In genomic region chr9:4985376-4986266, GRCh38 we compare ENCODE assay signal across 8 cellular contexts. TPM values are rescaled to one million over a fixed set of nuclear protein-coding genes. Genes with fewer than 3 reads are reported as not detected.
A peak's percentile ranks its signal among the peaks of the same experiment; 100 is the strongest.
DNase-seq lines count a peak whose midpoint lies in the region; ATAC-seq, FAIRE-seq and TF ChIP-seq lines count a peak whose summit lies in the region.

No MANE protein-coding gene starts in this region.

- H3K4me2 ChIP-seq in keratinocyte (ENCODE audit: control insufficient read depth, extremely low read depth, insufficient read depth, low read depth, low read length): peak overlapping the region; percentile 98

- H4K20me1 ChIP-seq in keratinocyte (ENCODE audit: control insufficient read depth, extremely low read depth, insufficient read depth, low read length): no peaks in the 10 kb centered on the region

- H3K4me1 ChIP-seq in keratinocyte (ENCODE audit: control insufficient read depth, extremely low read depth, insufficient read depth, low read length) (peaks cover 14% of the 10 kb centered on the region), spleen (peaks cover 32 to 79% (median 65%) of the 10 kb centered on the region in 6 donors)

- H3K9me3 ChIP-seq in keratinocyte (ENCODE audit: control insufficient read depth, low read depth, low read length) (no peaks in the 10 kb centered on the region), spleen (no peaks in the 10 kb centered on the region)

- H3K9ac ChIP-seq in keratinocyte (ENCODE audit: control insufficient read depth, extremely low read depth, insufficient read depth, low read length): peak overlapping the region; percentile 89

- H3K9me1 ChIP-seq in keratinocyte (ENCODE audit: control insufficient read depth, extremely low read depth, insufficient read depth, low read length): no peaks in the 10 kb centered on the region

- DNase-seq in Ammon's horn (ENCODE audit: low spot score) (peak; percentile 70), T-helper 2 cell (peak in 3 of 5 experiments; percentile 3 to 70 (median 4)), cerebellar cortex (ENCODE audit: low spot score) (peak; percentile 77), keratinocyte (ENCODE audit: low read depth, low spot score) (no peak), spleen (peak; percentile 83)

- H3K36me3 ChIP-seq in keratinocyte (ENCODE audit: control insufficient read depth in 2 of 2, extremely low read depth in 1 of 2, insufficient read depth in 2 of 2, low read length in 2 of 2) (no peaks in the 10 kb centered on the region), spleen (peaks cover 0 to 22% (median 0%) of the 10 kb centered on the region in 6 donors)

- FAIRE-seq in keratinocyte (lab: Jason Lieb, UNC): peak; percentile 88

- peaks cover 3% of the 10 kb centered on the region for H3K79me2 ChIP-seq in keratinocyte (ENCODE audit: control insufficient read depth, insufficient read depth, low read length)

- H3K36me3 Mint-ChIP-seq in IgD-negative memory B cell: no peaks in the 10 kb centered on the region

- ATAC-seq in GM19035 (IDR thresholded peaks at IDR 0.05; ENCODE audit: unreplicated experiment) (peak; percentile 27), GM19328 (IDR thresholded peaks at IDR 0.05; ENCODE audit: unreplicated experiment) (no peak)

- H3K27me3 ChIP-seq in keratinocyte (ENCODE audit: control insufficient read depth, extremely low read depth, insufficient read depth, low read length) (no peaks in the 10 kb centered on the region), spleen (replicated peaks in 1 of 7) (no peaks in the 10 kb centered on the region)

- H3K4me3 Mint-ChIP-seq in IgD-negative memory B cell: peak overlapping the region; percentile 93 to 97 (median 94)

- H2AFZ ChIP-seq in keratinocyte (ENCODE audit: control insufficient read depth, low read length): peak overlapping the region; percentile 86

- no peaks in the 10 kb centered on the region for H3K9me3 Mint-ChIP-seq in IgD-negative memory B cell

- TF ChIP-seq CTCF in keratinocyte (optimal IDR thresholded peaks at IDR 0.05 in 1 of 3, IDR thresholded peaks at IDR 0.05 in 1 of 3, conservative IDR thresholded peaks at IDR 0.05 in 1 of 3; ENCODE audit: extremely low read depth in 1 of 3, insufficient read depth in 2 of 3, low read length in 3 of 3): no peak
- no peak for TF ChIP-seq CTCF in spleen (IDR thresholded peaks at IDR 0.05 in 8 of 11, conservative IDR thresholded peaks at IDR 0.05 in 3 of 11)

- 0% methylated on average over 32 to 44 of the region's 44 CpGs for WGBS in spleen, 5 donors

- H3K4me3 ChIP-seq in keratinocyte (ENCODE audit: control insufficient read depth in 2 of 3, extremely low read depth in 1 of 3, insufficient read depth in 2 of 3, low read depth in 1 of 3, low read length in 3 of 3) (peak overlapping the region; percentile 82 to 86 (median 86)), spleen (peak overlapping the region; percentile 66 to 87 (median 78))

- intact Hi-C loops in spleen (cut with DNase I; ENCODE audit: low total_unique reads): loop anchor here (5.0 to 10.0 kb wide), 3 partner anchors 51 to 321 kb away; partner anchors contain the start of genes PLPP6 and SPATA6L

- no peak for TF ChIP-seq POLR2A in spleen (IDR thresholded peaks at IDR 0.05)

- H3K27me3 Mint-ChIP-seq in IgD-negative memory B cell: no peaks in the 10 kb centered on the region

- H3K27ac Mint-ChIP-seq in IgD-negative memory B cell: peak overlapping the region; percentile 68 to 92 (median 78)

- H3K27ac ChIP-seq in keratinocyte (ENCODE audit: control insufficient read depth, insufficient read depth, low read length) (peak overlapping the region; percentile 87), spleen (peak overlapping the region; percentile 96 to 99 (median 98))

- H3K4me1 Mint-ChIP-seq in IgD-negative memory B cell: peaks cover 24 to 33% (median 31%) of the 10 kb centered on the region in 3 donors

- dilution Hi-C loops in keratinocyte (cut with MboI; ENCODE audit: extremely low pct_ligation_motif_present, low sequenced_read_pairs): no loop called here

RNA-seq across cellular contexts. Expression of gene JAK2, which starts 0.5 kb away (rescaled TPM):
- polyA plus RNA-seq in IgD-negative memory B cell (9.2 TPM), keratinocyte (2.6 to 5.4 TPM (median 3.9 TPM) in 3 replicates), spleen (10 to 100 TPM in 1 of 3 donors, 1 to 10 TPM in 2; 7.1 to 10.1 (median 7.3) TPM)
- 6.2 TPM for polyA plus RNA-seq in keratinocyte (2011; ENCODE audit: low read depth)
- 2.2 and 3.7 TPM in 2 replicates for polyA plus RNA-seq in keratinocyte (2011; cell fraction: cytosol; rRNA removed)
- polyA plus RNA-seq in keratinocyte (2011; cell fraction: nucleus; rRNA removed): 4.5 and 6.6 TPM in 2 replicates
- 3.4 and 4.7 TPM in 2 replicates for polyA plus RNA-seq in keratinocyte (2012; ENCODE audit: low replicate concordance)
- polyA minus RNA-seq in keratinocyte: 0.39 to 13.6 TPM (median 5.9 TPM) in 3 replicates
- polyA minus RNA-seq in keratinocyte (2011; cell fraction: cytosol; rRNA and poly(A)+ RNA removed): 7.7 TPM
- polyA minus RNA-seq in keratinocyte (2011; cell fraction: nucleus; rRNA and poly(A)+ RNA removed): 8.7 and 19.9 TPM in 2 replicates
- total RNA-seq in spleen: 10 to 100 TPM; 40.9 to 61.2 (median 54.6) TPM
